16 cellular contexts compared by ENCODE assay signal in genomic region chr3:185746470-185746869, GRCh38.
A peak's percentile ranks its signal among the peaks of the same experiment; 100 is the strongest.
DNase-seq lines count a peak whose midpoint lies in the region; FAIRE-seq and TF ChIP-seq lines count a peak whose summit lies in the region.
"Had no signal": no experiment of that assay in that cellular context is flagged by ENCODE, and none has a peak within 500 bp of the region (broad histone marks: within the 10 kb centered on the region; RNA-seq: fewer than 3 reads in every experiment).

No MANE protein-coding gene starts in this region.

- no peaks in the 10 kb centered on the region for H3K27me3 ChIP-seq in bronchial epithelial cell (ENCODE audit: control insufficient read depth, insufficient read depth, low read length)
- H3K27me3 ChIP-seq in CD8-positive, alpha-beta memory T cell (ENCODE audit: insufficient read depth, low read length, poor library complexity, severe bottlenecking) = no peaks in the 10 kb centered on the region
- H3K27me3 ChIP-seq: upper lobe of right lung had no signal

- no peaks in the 10 kb centered on the region for H3K9me3 Mint-ChIP-seq in osteocyte (ENCODE audit: unreplicated experiment)
- no peaks in the 10 kb centered on the region for H3K9me3 Mint-ChIP-seq in activated T-helper 2 cell treated with anti-CD3 and anti-CD28 coated beads, Interferon-gamma antibody, Interleukin-2, Interleukin-4, amounts not matched to agents 10 μg/mL and 5 μg/mL and 100 μg/mL, durations not matched to agents 14 hours and 24 hours and 36 hours
- no peaks in the 10 kb centered on the region for H3K9me3 Mint-ChIP-seq in CD8-positive, alpha-beta memory T cell

- H3K4me1 Mint-ChIP-seq in osteocyte (ENCODE audit: unreplicated experiment) = peaks cover 38% of the 10 kb centered on the region
- peaks cover 4% of the 10 kb centered on the region for H3K4me1 Mint-ChIP-seq in activated T-helper 2 cell treated with anti-CD3 and anti-CD28 coated beads, Interferon-gamma antibody, Interleukin-2, Interleukin-4, amounts not matched to agents 10 μg/mL and 5 μg/mL and 100 μg/mL, durations not matched to agents 14 hours and 24 hours and 36 hours (ENCODE audit: low read depth)
- H3K4me1 Mint-ChIP-seq in CD8-positive, alpha-beta memory T cell = no peaks in the 10 kb centered on the region

- no peaks in the 10 kb centered on the region for H3K36me3 ChIP-seq in bronchial epithelial cell (ENCODE audit: control insufficient read depth, insufficient read depth, low read length)
- no peaks in the 10 kb centered on the region for H3K36me3 ChIP-seq in CD8-positive, alpha-beta memory T cell (ENCODE audit: insufficient read depth, low read length)
- H3K36me3 ChIP-seq: upper lobe of right lung had no signal

- POLR2A ChIA-PET in CD8-positive, alpha-beta memory T cell (lab: Charles Lee) = no interaction called here

- peak overlapping the region; percentile 92 for H3K27ac Mint-ChIP-seq in osteocyte (ENCODE audit: unreplicated experiment)
- no peak overlapping the region for H3K27ac Mint-ChIP-seq in activated T-helper 2 cell treated with anti-CD3 and anti-CD28 coated beads, Interferon-gamma antibody, Interleukin-2, Interleukin-4, amounts not matched to agents 10 μg/mL and 5 μg/mL and 100 μg/mL, durations not matched to agents 14 hours and 24 hours and 36 hours
- H3K27ac Mint-ChIP-seq in CD8-positive, alpha-beta memory T cell = no peak overlapping the region

- H3K4me1 ChIP-seq in CD8-positive, alpha-beta memory T cell (ENCODE audit: insufficient read depth, low read length) = no peaks in the 10 kb centered on the region
- H3K4me1 ChIP-seq: psoas muscle, upper lobe of right lung had no signal

- TF ChIP-seq CTCF in bronchial epithelial cell (IDR thresholded peaks at IDR 0.05; ENCODE audit: insufficient read depth, low read length, severe bottlenecking) (no peak), osteocyte (IDR thresholded peaks at IDR 0.05) (no peak)

- H3K27ac ChIP-seq in CD8-positive, alpha-beta memory T cell (ENCODE audit: low read depth, low read length) = no peak overlapping the region
- H3K27ac ChIP-seq: KMS-11, psoas muscle, upper lobe of right lung had no signal

- intact Hi-C loops in activated T-helper 2 cell treated with anti-CD3 and anti-CD28 coated beads, Interferon-gamma antibody, Interleukin-2, Interleukin-4, amounts not matched to agents 10 μg/mL and 5 μg/mL and 100 μg/mL, durations not matched to agents 14 hours and 24 hours and 36 hours (cut with micrococcal nuclease) = no loop called here

- peaks cover 4% of the 10 kb centered on the region for H3K36me3 Mint-ChIP-seq in osteocyte (ENCODE audit: unreplicated experiment)
- H3K36me3 Mint-ChIP-seq in activated T-helper 2 cell treated with anti-CD3 and anti-CD28 coated beads, Interferon-gamma antibody, Interleukin-2, Interleukin-4, amounts not matched to agents 10 μg/mL and 5 μg/mL and 100 μg/mL, durations not matched to agents 14 hours and 24 hours and 36 hours (ENCODE audit: low read depth) = no peaks in the 10 kb centered on the region
- no peaks in the 10 kb centered on the region for H3K36me3 Mint-ChIP-seq in CD8-positive, alpha-beta memory T cell

- H3K4me3 Mint-ChIP-seq in osteocyte (ENCODE audit: unreplicated experiment) = no peak overlapping the region
- no peak overlapping the region for H3K4me3 Mint-ChIP-seq in activated T-helper 2 cell treated with anti-CD3 and anti-CD28 coated beads, Interferon-gamma antibody, Interleukin-2, Interleukin-4, amounts not matched to agents 10 μg/mL and 5 μg/mL and 100 μg/mL, durations not matched to agents 14 hours and 24 hours and 36 hours (ENCODE audit: low read depth)
- H3K4me3 Mint-ChIP-seq in CD8-positive, alpha-beta memory T cell = no peak overlapping the region

- no peaks in the 10 kb centered on the region for H3K9me3 ChIP-seq in CD8-positive, alpha-beta memory T cell (ENCODE audit: low read length)
- H3K9me3 ChIP-seq: psoas muscle, upper lobe of right lung had no signal

- CTCF ChIA-PET in CD8-positive, alpha-beta memory T cell (lab: Charles Lee) = interaction anchor here (0.9 kb wide), 1 partner anchor 9 kb away, joined by 3 read pairs; no protein-coding TSS in a partner anchor

- DNase-seq in GF-D8 (lab: John Stamatoyannopoulos, UW) (peak; percentile 47), MV-4-11 (lab: John Stamatoyannopoulos, UW) (peak; percentile 19), bronchial epithelial cell (ENCODE audit: low read depth) (peak; percentile 49), osteocyte (ENCODE audit: extremely low spot score, unreplicated experiment) (no peak), islet precursor cell (no peak)
- DNase-seq in activated T-helper 2 cell treated with anti-CD3 and anti-CD28 coated beads, Interferon-gamma antibody, Interleukin-2, Interleukin-4, amounts not matched to agents 10 μg/mL and 5 μg/mL and 100 μg/mL, durations not matched to agents 14 hours and 24 hours and 36 hours (ENCODE audit: low spot score) = no peak
- no peak for DNase-seq in CD8-positive, alpha-beta memory T cell
- DNase-seq: activated CD8-positive, alpha-beta memory T cell treated with anti-CD3 and anti-CD28 coated beads for 24 hours; activated gamma-delta T cell treated with Interleukin-2 at 50 U/mL for 16 hours; NCI-H2029; NCI-H748 treated with DMSO at 0.1 percent for 48 hours; psoas muscle; SIG-M5; upper lobe of right lung had no signal

- no peak for FAIRE-seq in bronchial epithelial cell (lab: Jason Lieb, UNC)
- FAIRE-seq: H1 had no signal

- no peaks in the 10 kb centered on the region for H3K27me3 Mint-ChIP-seq in osteocyte (ENCODE audit: unreplicated experiment)
- peaks cover 14% of the 10 kb centered on the region for H3K27me3 Mint-ChIP-seq in activated T-helper 2 cell treated with anti-CD3 and anti-CD28 coated beads, Interferon-gamma antibody, Interleukin-2, Interleukin-4, amounts not matched to agents 10 μg/mL and 5 μg/mL and 100 μg/mL, durations not matched to agents 14 hours and 24 hours and 36 hours (ENCODE audit: low read depth)
- H3K27me3 Mint-ChIP-seq in CD8-positive, alpha-beta memory T cell = peaks cover 4 to 34% of the 10 kb centered on the region in 2 donors

- no peak overlapping the region for H3K4me3 ChIP-seq in bronchial epithelial cell (ENCODE audit: low read depth, low read length)
- no peak overlapping the region for H3K4me3 ChIP-seq in CD8-positive, alpha-beta memory T cell (ENCODE audit: low read length)
- H3K4me3 ChIP-seq: psoas muscle, upper lobe of right lung had no signal

Comparison
In these comparisons a context has a peak if more than half of its experiments do, and no peak if none do; other contexts are left out.
1. DNase-seq: peak in GF-D8 (single experiment), MV-4-11 (single experiment) and bronchial epithelial cell (single experiment); none in osteocyte (single experiment), islet precursor cell (single experiment), activated T-helper 2 cell treated with anti-CD3 and anti-CD28 coated beads, Interferon-gamma antibody, Interleukin-2, Interleukin-4, amounts not matched to agents 10 μg/mL and 5 μg/mL and 100 μg/mL, durations not matched to agents 14 hours and 24 hours and 36 hours (single experiment) and CD8-positive, alpha-beta memory T cell (0 of 5).